31 cellular contexts compared by ENCODE assay signal in the genomic region with DNA sequence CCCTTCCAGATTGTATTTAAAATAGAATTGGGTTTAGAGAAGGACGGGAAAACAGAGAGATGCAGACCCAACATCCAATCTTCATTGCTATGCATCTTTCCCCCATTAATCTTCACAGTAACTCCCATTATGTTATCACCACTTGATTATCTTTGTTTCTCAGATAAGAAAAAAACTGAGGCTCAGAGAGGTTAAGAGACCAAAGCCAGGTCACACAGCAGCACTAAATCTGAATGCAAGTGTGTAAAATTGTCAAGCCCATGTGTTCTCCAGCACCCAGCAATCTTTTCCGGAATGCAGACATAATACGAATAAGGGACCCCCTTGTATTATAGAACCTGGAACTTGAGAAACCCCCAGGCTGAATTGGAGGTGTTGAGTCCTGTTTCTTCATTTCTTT.
"Had no signal": no experiment of that assay in that cellular context is flagged by ENCODE, and none has a peak within 500 bp of the region (broad histone marks: within the 10 kb centered on the region; RNA-seq: fewer than 3 reads in every experiment).

No MANE protein-coding gene starts in this region.

- DNase-seq: activated CD4-positive, alpha-beta memory T cell treated with anti-CD3 and anti-CD28 coated beads for 36 hours; activated CD4-positive, alpha-beta T cell treated with anti-CD3 and anti-CD28 coated beads for 36 hours; activated CD4-positive, alpha-beta T cell treated with anti-CD3 and anti-CD28 coated beads, Interleukin-2, amount 10 ng/mL, durations not matched to agents 24 days and 14 days; activated CD4-positive, CD25-positive, alpha-beta regulatory T cell; activated CD4-positive, CD25-positive, alpha-beta regulatory T cell treated with anti-CD3 and anti-CD28 coated beads, Interleukin-2, amount 50 U/mL, for 72 hours; activated CD8-positive, alpha-beta memory T cell treated with anti-CD3 and anti-CD28 coated beads, Interleukin-2, amount 10 ng/mL, durations not matched to agents 7 days and 5 days; activated CD8-positive, alpha-beta memory T cell treated with anti-CD3 and anti-CD28 coated beads, Interleukin-2, amount 50 U/mL, for 4 hours; activated CD8-positive, alpha-beta T cell treated with anti-CD3 and anti-CD28 coated beads, Interleukin-2, amount 10 ng/mL, durations not matched to agents 7 days and 5 days; activated effector memory CD4-positive, alpha-beta T cell treated with anti-CD3 and anti-CD28 coated beads, Interleukin-2, amount 50 U/mL, for 16 hours; activated naive CD4-positive, alpha-beta T cell treated with anti-CD3 and anti-CD28 coated beads for 36 hours; activated naive CD8-positive, alpha-beta T cell treated with anti-CD3 and anti-CD28 coated beads for 36 hours; activated naive CD8-positive, alpha-beta T cell treated with anti-CD3 and anti-CD28 coated beads, Interleukin-2, amount 50 U/mL, for 24 hours; activated T-cell treated with anti-CD3 and anti-CD28 coated beads, Interleukin-2, amount 50 U/mL, for 1 hour; activated T-cell treated with anti-CD3 and anti-CD28 coated beads, Interleukin-2, amount 50 U/mL, for 48 hours; dorsolateral prefrontal cortex; effector memory CD4-positive, alpha-beta T cell; endodermal cell; foreskin melanocyte; T-helper 2 cell had no signal

- H3K4me3 Mint-ChIP-seq: activated CD4-positive, alpha-beta memory T cell treated with anti-CD3 and anti-CD28 coated beads for 36 hours; activated CD4-positive, alpha-beta T cell treated with anti-CD3 and anti-CD28 coated beads for 36 hours; activated CD4-positive, alpha-beta T cell treated with anti-CD3 and anti-CD28 coated beads, Interleukin-2, amount 10 ng/mL, durations not matched to agents 24 days and 14 days; activated CD8-positive, alpha-beta memory T cell treated with anti-CD3 and anti-CD28 coated beads, Interleukin-2, amount 10 ng/mL, durations not matched to agents 7 days and 5 days; activated CD8-positive, alpha-beta T cell treated with anti-CD3 and anti-CD28 coated beads, Interleukin-2, amount 10 ng/mL, durations not matched to agents 7 days and 5 days; activated naive CD4-positive, alpha-beta T cell treated with anti-CD3 and anti-CD28 coated beads for 36 hours; activated naive CD4-positive, alpha-beta T cell treated with anti-CD3 and anti-CD28 coated beads, Interleukin-2, amount 50 U/mL, for 24 hours; activated naive CD8-positive, alpha-beta T cell treated with anti-CD3 and anti-CD28 coated beads for 36 hours; activated naive CD8-positive, alpha-beta T cell treated with anti-CD3 and anti-CD28 coated beads, Interleukin-2, amount 50 U/mL, for 24 hours; activated T-helper 1 cell treated with anti-CD3 and anti-CD28 coated beads, Interleukin-12 subunit alpha, Interleukin-12 subunit beta, Interleukin-2, Interleukin-4 antibody, amounts not matched to agents 30 ng/mL and 10 ng/mL and 1 ng/mL, durations not matched to agents 14 hours and 24 hours and 36 hours; brain; central memory CD8-positive, alpha-beta T cell; dendritic cell treated with granulocyte-macrophage colony-stimulating factor and Interleukin-4, amounts not matched to agents 40 ng/mL and 50 ng/mL, for 4 days; endodermal cell had no signal

- ATAC-seq: activated CD4-positive, alpha-beta T cell treated with anti-CD3 and anti-CD28 coated beads for 36 hours; activated CD8-positive, alpha-beta memory T cell treated with anti-CD3 and anti-CD28 coated beads, Interleukin-2, amount 10 ng/mL, durations not matched to agents 7 days and 5 days; activated CD8-positive, alpha-beta T cell treated with anti-CD3 and anti-CD28 coated beads, Interleukin-2, amount 10 ng/mL, durations not matched to agents 7 days and 5 days; activated naive CD8-positive, alpha-beta T cell treated with anti-CD3 and anti-CD28 coated beads, Interleukin-2, amount 50 U/mL, for 24 hours; esophagus mucosa; gastroesophageal sphincter had no signal

- H3K4me1 Mint-ChIP-seq: activated CD4-positive, alpha-beta T cell treated with anti-CD3 and anti-CD28 coated beads for 36 hours; activated CD4-positive, alpha-beta T cell treated with anti-CD3 and anti-CD28 coated beads, Interleukin-2, amount 10 ng/mL, durations not matched to agents 24 days and 14 days; activated CD8-positive, alpha-beta memory T cell treated with anti-CD3 and anti-CD28 coated beads, Interleukin-2, amount 10 ng/mL, durations not matched to agents 7 days and 5 days; activated naive CD4-positive, alpha-beta T cell treated with anti-CD3 and anti-CD28 coated beads, Interleukin-2, amount 50 U/mL, for 24 hours; activated naive CD8-positive, alpha-beta T cell treated with anti-CD3 and anti-CD28 coated beads for 36 hours; activated naive CD8-positive, alpha-beta T cell treated with anti-CD3 and anti-CD28 coated beads, Interleukin-2, amount 50 U/mL, for 24 hours; central memory CD8-positive, alpha-beta T cell had no signal

- H3K27me3 ChIP-seq: ascending aorta, breast epithelium, cardiac muscle cell, dorsolateral prefrontal cortex, gastroesophageal sphincter had no signal

- H3K27ac ChIP-seq: ascending aorta, breast epithelium, cardiac muscle cell, coronary artery, dorsolateral prefrontal cortex, gastroesophageal sphincter had no signal

- H3K27me3 Mint-ChIP-seq: activated CD4-positive, alpha-beta memory T cell treated with anti-CD3 and anti-CD28 coated beads for 36 hours; activated CD8-positive, alpha-beta memory T cell treated with anti-CD3 and anti-CD28 coated beads, Interleukin-2, amount 10 ng/mL, durations not matched to agents 7 days and 5 days had no signal

- H3K9me3 Mint-ChIP-seq: activated CD4-positive, alpha-beta memory T cell treated with anti-CD3 and anti-CD28 coated beads for 36 hours; activated CD4-positive, alpha-beta T cell treated with anti-CD3 and anti-CD28 coated beads, Interleukin-2, amount 10 ng/mL, durations not matched to agents 24 days and 14 days; activated naive CD4-positive, alpha-beta T cell treated with anti-CD3 and anti-CD28 coated beads for 36 hours; activated naive CD4-positive, alpha-beta T cell treated with anti-CD3 and anti-CD28 coated beads, Interleukin-2, amount 50 U/mL, for 24 hours; activated naive CD8-positive, alpha-beta T cell treated with anti-CD3 and anti-CD28 coated beads for 36 hours; activated naive CD8-positive, alpha-beta T cell treated with anti-CD3 and anti-CD28 coated beads, Interleukin-2, amount 50 U/mL, for 24 hours; activated T-helper 1 cell treated with anti-CD3 and anti-CD28 coated beads, Interleukin-12 subunit alpha, Interleukin-12 subunit beta, Interleukin-2, Interleukin-4 antibody, amounts not matched to agents 30 ng/mL and 10 ng/mL and 1 ng/mL, durations not matched to agents 14 hours and 24 hours and 36 hours; activated T-helper 2 cell treated with anti-CD3 and anti-CD28 coated beads, Interferon-gamma antibody, Interleukin-2, Interleukin-4, amounts not matched to agents 10 μg/mL and 5 μg/mL and 100 μg/mL, durations not matched to agents 14 hours and 24 hours and 36 hours; brain; central memory CD8-positive, alpha-beta T cell; dendritic cell treated with granulocyte-macrophage colony-stimulating factor and Interleukin-4, amounts not matched to agents 40 ng/mL and 50 ng/mL, for 4 days; endodermal cell had no signal

- H3K4me3 ChIP-seq: ascending aorta, breast epithelium, cardiac muscle cell, coronary artery, dorsolateral prefrontal cortex, gastroesophageal sphincter had no signal

- H3K9me3 ChIP-seq: ascending aorta, breast epithelium, gastroesophageal sphincter had no signal

- H3K4me1 ChIP-seq: ascending aorta, breast epithelium had no signal

- H3K36me3 Mint-ChIP-seq: activated CD4-positive, alpha-beta memory T cell treated with anti-CD3 and anti-CD28 coated beads for 36 hours; activated CD8-positive, alpha-beta memory T cell treated with anti-CD3 and anti-CD28 coated beads, Interleukin-2, amount 10 ng/mL, durations not matched to agents 7 days and 5 days; activated naive CD4-positive, alpha-beta T cell treated with anti-CD3 and anti-CD28 coated beads, Interleukin-2, amount 50 U/mL, for 24 hours; activated naive CD8-positive, alpha-beta T cell treated with anti-CD3 and anti-CD28 coated beads for 36 hours; brain had no signal

- H3K36me3 ChIP-seq: ascending aorta, breast epithelium, cardiac muscle cell, gastroesophageal sphincter had no signal

- H3K27ac Mint-ChIP-seq: activated CD4-positive, alpha-beta memory T cell treated with anti-CD3 and anti-CD28 coated beads for 36 hours; activated CD4-positive, alpha-beta T cell treated with anti-CD3 and anti-CD28 coated beads for 36 hours; activated CD4-positive, alpha-beta T cell treated with anti-CD3 and anti-CD28 coated beads, Interleukin-2, amount 10 ng/mL, durations not matched to agents 24 days and 14 days; activated CD8-positive, alpha-beta memory T cell treated with anti-CD3 and anti-CD28 coated beads, Interleukin-2, amount 10 ng/mL, durations not matched to agents 7 days and 5 days; activated CD8-positive, alpha-beta T cell treated with anti-CD3 and anti-CD28 coated beads, Interleukin-2, amount 10 ng/mL, durations not matched to agents 7 days and 5 days; activated naive CD4-positive, alpha-beta T cell treated with anti-CD3 and anti-CD28 coated beads for 36 hours; activated naive CD4-positive, alpha-beta T cell treated with anti-CD3 and anti-CD28 coated beads, Interleukin-2, amount 50 U/mL, for 24 hours; activated naive CD8-positive, alpha-beta T cell treated with anti-CD3 and anti-CD28 coated beads for 36 hours; activated naive CD8-positive, alpha-beta T cell treated with anti-CD3 and anti-CD28 coated beads, Interleukin-2, amount 50 U/mL, for 24 hours; activated T-helper 1 cell treated with anti-CD3 and anti-CD28 coated beads, Interleukin-12 subunit alpha, Interleukin-12 subunit beta, Interleukin-2, Interleukin-4 antibody, amounts not matched to agents 30 ng/mL and 10 ng/mL and 1 ng/mL, durations not matched to agents 14 hours and 24 hours and 36 hours; activated T-helper 2 cell treated with anti-CD3 and anti-CD28 coated beads, Interferon-gamma antibody, Interleukin-2, Interleukin-4, amounts not matched to agents 10 μg/mL and 5 μg/mL and 100 μg/mL, durations not matched to agents 14 hours and 24 hours and 36 hours; brain; dendritic cell treated with granulocyte-macrophage colony-stimulating factor and Interleukin-4, amounts not matched to agents 40 ng/mL and 50 ng/mL, for 4 days; endodermal cell had no signal
